In the genomic region with DNA sequence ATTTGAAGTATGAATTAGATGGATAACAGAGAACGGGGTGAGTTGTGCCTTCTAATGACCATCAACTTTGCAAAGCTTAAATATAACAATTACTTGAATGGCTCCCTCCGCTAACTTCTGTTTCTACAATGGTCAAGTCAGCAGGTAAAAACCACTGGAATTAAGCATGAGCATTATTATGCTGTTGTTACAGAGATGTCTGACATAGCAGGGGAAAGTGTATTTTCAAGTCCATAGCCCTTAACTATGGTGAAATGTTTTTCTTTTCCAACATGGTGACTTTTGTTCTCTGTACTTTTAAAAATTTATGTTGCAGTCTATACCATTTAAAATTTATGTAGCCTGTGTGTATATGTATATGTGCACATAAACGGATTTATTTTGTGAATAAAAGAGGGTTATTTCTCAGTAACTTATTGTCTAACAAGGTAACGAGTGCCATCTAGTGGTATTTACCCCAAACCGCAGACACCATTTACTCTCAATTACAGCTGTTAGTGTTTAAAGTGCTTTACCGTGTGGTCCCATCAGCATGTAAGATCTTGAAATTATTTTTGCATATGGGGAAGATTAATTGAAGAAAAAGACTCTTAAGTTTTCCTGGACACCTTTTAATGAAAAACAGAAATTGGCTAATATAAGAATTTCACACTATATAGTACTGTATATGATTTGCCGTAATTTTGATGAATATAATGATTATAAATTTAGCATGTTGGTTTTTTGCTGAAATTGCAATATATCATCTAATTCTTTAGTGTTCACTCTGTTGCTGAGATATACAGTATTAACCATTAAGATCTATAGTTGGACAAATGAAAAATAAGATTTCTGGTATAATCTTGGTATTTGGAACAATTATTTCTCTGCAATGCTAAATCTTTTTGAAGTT, we compare ENCODE assay signal across 8 cellular contexts.
A peak's percentile ranks its signal among the peaks of the same experiment; 100 is the strongest.
DNase-seq lines count a peak whose midpoint lies in the region; ATAC-seq and TF ChIP-seq lines count a peak whose summit lies in the region.

No MANE protein-coding gene starts in this region.

- H3K4me1 ChIP-seq in endodermal cell (ENCODE audit: control insufficient read depth, insufficient read depth, low read length) (no peaks in the 10 kb centered on the region), gastroesophageal sphincter (no peaks in the 10 kb centered on the region)

- no peak overlapping the region for H3K9ac ChIP-seq in endodermal cell (ENCODE audit: extremely low read depth, low read length, poor library complexity, severe bottlenecking)

- no peak for TF ChIP-seq POLR2A in gastroesophageal sphincter (IDR thresholded peaks at IDR 0.05)

- no peak overlapping the region for H3K4me3 Mint-ChIP-seq in endodermal cell

- ATAC-seq in GM18870 (IDR thresholded peaks at IDR 0.05; ENCODE audit: unreplicated experiment) (peak; percentile 88), HG03521 (IDR thresholded peaks at IDR 0.05; ENCODE audit: unreplicated experiment) (peak; percentile 81), gastroesophageal sphincter (no peak)

- H3K4me3 ChIP-seq in endodermal cell (ENCODE audit: low read length) (no peak overlapping the region), gastroesophageal sphincter (no peak overlapping the region)

- TF ChIP-seq CTCF in endodermal cell (conservative IDR thresholded peaks at IDR 0.05) (peak; percentile 96), gastroesophageal sphincter (IDR thresholded peaks at IDR 0.05) (peak in 2 of 4 experiments; percentile 23 to 51)

- no peaks in the 10 kb centered on the region for H3K9me3 Mint-ChIP-seq in endodermal cell

- H3K4me1 Mint-ChIP-seq in endodermal cell, result peaks cover 6% of the 10 kb centered on the region

- H3K27ac Mint-ChIP-seq in endodermal cell, result no peak overlapping the region

- H3K27ac ChIP-seq in endodermal cell (ENCODE audit: low read depth, low read length), result no peak overlapping the region
- no peak overlapping the region for H3K27ac ChIP-seq in gastroesophageal sphincter

- H3K27me3 ChIP-seq in endodermal cell (ENCODE audit: control insufficient read depth, insufficient read depth, low read length, poor library complexity, severe bottlenecking) (no peaks in the 10 kb centered on the region), gastroesophageal sphincter (no peaks in the 10 kb centered on the region)

- H3K27me3 Mint-ChIP-seq in endodermal cell (ENCODE audit: insufficient read depth), result no peaks in the 10 kb centered on the region

- H3K9me3 ChIP-seq in endodermal cell (ENCODE audit: control insufficient read depth, low read length) (no peaks in the 10 kb centered on the region), gastroesophageal sphincter (no peaks in the 10 kb centered on the region)

- H3K36me3 Mint-ChIP-seq in endodermal cell (ENCODE audit: low read depth), result peaks cover 7% of the 10 kb centered on the region

- TF ChIP-seq EP300 in gastroesophageal sphincter (IDR thresholded peaks at IDR 0.05), result no peak

- 51 to 100% methylated on average over 1 to 7 of the region's 7 CpGs for WGBS in endodermal cell (ENCODE audit: insufficient coverage in 1 of 2, insufficient read length in 1 of 2), 2 experiments
- WGBS in gastroesophageal sphincter (ENCODE audit: low coverage in 1 of 2), 2 donors, result 73 to 79% methylated on average over 7 of the region's 7 CpGs

- H3K36me3 ChIP-seq in endodermal cell (ENCODE audit: control insufficient read depth, insufficient read depth, low read length) (no peaks in the 10 kb centered on the region), gastroesophageal sphincter (peaks cover 0 to 7% of the 10 kb centered on the region in 2 donors)

- DNase-seq in COLO829 (ENCODE audit: low spot score), result peak; percentile 34
- peak; percentile 17 to 72 for DNase-seq in SW 1271 (lab: John Stamatoyannopoulos, UW)
- peak; percentile 65 for DNase-seq in endodermal cell
- peak; percentile 34 for DNase-seq in pons (ENCODE audit: low spot score)
- DNase-seq in DMS79 treated with DMSO at 0.1 percent for 48 hours (lab: John Stamatoyannopoulos, UW), result no peak
